In the genomic region with DNA sequence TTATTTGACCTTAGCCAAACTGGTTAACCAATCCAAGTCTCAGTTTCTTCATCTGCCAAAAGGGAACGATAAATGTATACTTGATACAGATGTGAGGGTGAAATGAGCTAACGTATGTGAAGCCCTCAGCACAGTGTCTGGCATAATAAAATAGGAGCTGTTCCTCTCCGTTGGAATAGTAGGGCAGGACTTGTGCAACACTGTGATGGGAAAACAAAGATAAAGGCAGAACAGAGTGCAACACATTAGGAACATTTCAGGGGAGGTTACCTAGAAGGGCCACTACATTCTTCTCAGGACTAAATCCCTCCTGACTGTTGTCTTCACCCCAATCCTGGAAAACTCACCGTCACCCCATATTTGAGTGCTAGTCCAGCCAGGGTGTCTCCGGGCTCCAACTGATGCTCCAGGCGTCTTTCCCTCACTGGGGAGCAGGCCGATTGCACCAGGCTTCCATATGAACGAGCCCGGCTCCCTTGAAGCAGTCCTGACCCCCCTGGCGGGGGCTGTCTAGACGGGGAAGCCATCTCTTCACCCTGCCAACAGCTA, we compare ENCODE assay signal across 8 cellular contexts. TPM values are rescaled to one million over a fixed set of nuclear protein-coding genes. Genes with fewer than 3 reads are reported as not detected.
DNase-seq lines count a peak whose midpoint lies in the region; TF ChIP-seq lines count a peak whose summit lies in the region.

No MANE protein-coding gene starts in this region.

- no peaks in the 10 kb centered on the region for H3K27me3 ChIP-seq in mammary epithelial cell (ENCODE audit: insufficient read depth, low read length)

- WGBS in mammary epithelial cell (ENCODE audit: low coverage, missing lambda C conversion rate): 7% methylated on average over 11 of the region's 11 CpGs
- WGBS in lower leg skin, 2 donors: 21 to 23% methylated on average over 11 of the region's 11 CpGs

- TF ChIP-seq POLR2A in lower leg skin (IDR thresholded peaks at IDR 0.05): no peak

- H3K4me1 Mint-ChIP-seq in activated CD4-positive, alpha-beta T cell treated with anti-CD3 and anti-CD28 coated beads, Interleukin-2, amount 10 ng/mL, durations not matched to agents 7 days and 5 days: peaks cover 70% of the 10 kb centered on the region
- H3K4me1 Mint-ChIP-seq in type B pancreatic cell (ENCODE audit: unreplicated experiment): peaks cover 26% of the 10 kb centered on the region

- peak overlapping the region; percentile 96 for H2AFZ ChIP-seq in mammary epithelial cell (ENCODE audit: low read depth, low read length)

- in situ Hi-C loops in mammary epithelial cell (cut with MboI; ENCODE audit: low sequenced_read_pairs in 2 of 2): no loop called here

- peaks cover 34% of the 10 kb centered on the region for H3K79me2 ChIP-seq in mammary epithelial cell (ENCODE audit: insufficient read depth, low read length)

- peak overlapping the region; percentile 86 for H3K9ac ChIP-seq in mammary epithelial cell (ENCODE audit: insufficient read depth, low read length)

- H3K9me3 Mint-ChIP-seq in activated CD4-positive, alpha-beta T cell treated with anti-CD3 and anti-CD28 coated beads, Interleukin-2, amount 10 ng/mL, durations not matched to agents 7 days and 5 days: no peaks in the 10 kb centered on the region
- H3K9me3 Mint-ChIP-seq in type B pancreatic cell: no peaks in the 10 kb centered on the region

- no peaks in the 10 kb centered on the region for H4K20me1 ChIP-seq in mammary epithelial cell (ENCODE audit: insufficient read depth, low read length)

- H3K27me3 Mint-ChIP-seq in activated CD4-positive, alpha-beta T cell treated with anti-CD3 and anti-CD28 coated beads, Interleukin-2, amount 10 ng/mL, durations not matched to agents 7 days and 5 days: no peaks in the 10 kb centered on the region
- H3K27me3 Mint-ChIP-seq in type B pancreatic cell: peaks cover 4% of the 10 kb centered on the region

- peak overlapping the region; percentile 45 for H3K27ac ChIP-seq in mammary epithelial cell (ENCODE audit: insufficient read depth, low read depth, low read length)

- intact Hi-C loops in mammary epithelial cell (cut with micrococcal nuclease) (loop anchor here (2.0 kb wide), 1 partner anchor 94 kb away; a partner anchor contains a TSS), lower leg skin (cut with DNase I; ENCODE audit: low total_unique reads) (no loop called here)

- no TSS peak for BruUV-seq in mammary epithelial cell (replicated peaks; lab: Mats Ljungman, UMichigan)

- no peak for TF ChIP-seq CTCF in mammary epithelial cell (conservative IDR thresholded peaks at IDR 0.05 in 1 of 2, IDR thresholded peaks at IDR 0.05 in 1 of 2; ENCODE audit: extremely low read depth in 1 of 2, insufficient read depth in 1 of 2, low read depth in 1 of 2, low read length in 2 of 2)
- TF ChIP-seq CTCF in lower leg skin (IDR thresholded peaks at IDR 0.05): no peak
- no peak for TF ChIP-seq CTCF in type B pancreatic cell (conservative IDR thresholded peaks at IDR 0.05)

- peaks cover 16% of the 10 kb centered on the region for H3K4me1 ChIP-seq in mammary epithelial cell (ENCODE audit: insufficient read depth, low read length)

- H3K4me3 Mint-ChIP-seq in activated CD4-positive, alpha-beta T cell treated with anti-CD3 and anti-CD28 coated beads, Interleukin-2, amount 10 ng/mL, durations not matched to agents 7 days and 5 days: peak overlapping the region; percentile 93
- peak overlapping the region; percentile 97 for H3K4me3 Mint-ChIP-seq in type B pancreatic cell

- peak overlapping the region; percentile 81 for H3K4me2 ChIP-seq in mammary epithelial cell (ENCODE audit: insufficient read depth, low read depth, low read length)

- POLR2A ChIA-PET in activated CD4-positive, alpha-beta T cell treated with anti-CD3 and anti-CD28 coated beads, Interleukin-2, amount 10 ng/mL, durations not matched to agents 7 days and 5 days (lab: Charles Lee): no interaction called here

- dilution Hi-C loops in mammary epithelial cell (cut with HindIII; ENCODE audit: low sequenced_read_pairs): no loop called here

- no peak for DNase-seq in activated CD4-positive, alpha-beta T cell treated with anti-CD3 and anti-CD28 coated beads, Interleukin-2, amount 10 ng/mL, durations not matched to agents 7 days and 5 days
- no peak for DNase-seq in activated CD4-positive, alpha-beta T cell treated with anti-CD3 and anti-CD28 coated beads for 4 hours
- DNase-seq in mammary epithelial cell (no peak), lower leg skin (ENCODE audit: low spot score in 2 of 2) (no peak), type B pancreatic cell (ENCODE audit: extremely low spot score, unreplicated experiment) (no peak), GM19240 (ENCODE audit: insufficient read length, low spot score) (no peak), NCI-H1105 treated with DMSO at 0.1 percent for 48 hours (lab: John Stamatoyannopoulos, UW) (no peak), NOMO-1 treated with DMSO at 0.1 percent for 48 hours (lab: John Stamatoyannopoulos, UW; ENCODE audit: unreplicated experiment) (no peak)

- CTCF ChIA-PET in activated CD4-positive, alpha-beta T cell treated with anti-CD3 and anti-CD28 coated beads, Interleukin-2, amount 10 ng/mL, durations not matched to agents 7 days and 5 days (lab: Charles Lee): interaction anchor here (1.2 to 3.4 kb wide), 3 partner anchors 9 to 83 kb away, joined by 3 to 13 read pairs (median 5); a partner anchor contains a TSS
- CTCF ChIA-PET in mammary epithelial cell (lab: Charles Lee; ENCODE audit: low non-redundant PET): no interaction called here

- H3K4me3 ChIP-seq in mammary epithelial cell (replicated peaks in 1 of 3; ENCODE audit: insufficient read depth in 1 of 3, low read depth in 2 of 3, low read length in 3 of 3) (peak overlapping the region; percentile 69 to 86 (median 75)), lower leg skin (ENCODE audit: low read depth, poor library complexity, severe bottlenecking) (peak overlapping the region; percentile 44)

- H3K27ac Mint-ChIP-seq in activated CD4-positive, alpha-beta T cell treated with anti-CD3 and anti-CD28 coated beads, Interleukin-2, amount 10 ng/mL, durations not matched to agents 7 days and 5 days: peak overlapping the region; percentile 92
- peak overlapping the region; percentile 98 for H3K27ac Mint-ChIP-seq in type B pancreatic cell

- H3K9me3 ChIP-seq in mammary epithelial cell (replicated peaks; ENCODE audit: insufficient read depth, low read length): no peaks in the 10 kb centered on the region

- peaks cover 70% of the 10 kb centered on the region for H3K36me3 Mint-ChIP-seq in activated CD4-positive, alpha-beta T cell treated with anti-CD3 and anti-CD28 coated beads, Interleukin-2, amount 10 ng/mL, durations not matched to agents 7 days and 5 days (ENCODE audit: low read depth)
- peaks cover 17% of the 10 kb centered on the region for H3K36me3 Mint-ChIP-seq in type B pancreatic cell

- H3K36me3 ChIP-seq in mammary epithelial cell (ENCODE audit: insufficient read depth, low read length): peaks cover 11% of the 10 kb centered on the region

RNA-seq across cellular contexts. Expression of a gene that starts 0.9 kb away (rescaled TPM):
- 1 to 10 TPM; 4.0 to 4.9 TPM for total RNA-seq in activated CD4-positive, alpha-beta T cell treated with anti-CD3 and anti-CD28 coated beads, Interleukin-2, amount 10 ng/mL, durations not matched to agents 7 days and 5 days
- total RNA-seq in mammary epithelial cell (1 to 10 TPM; 7.3 to 9.7 TPM), lower leg skin (10 to 100 TPM in 3 of 4 donors, 1 to 10 TPM in 1; 9.2 to 16.1 (median 11.8) TPM), type B pancreatic cell (ENCODE audit: low replicate concordance) (8.9 and 12.3 TPM in 2 replicates)
- 3.8 TPM for polyA plus RNA-seq in mammary epithelial cell
- 21.4 TPM for polyA minus RNA-seq in mammary epithelial cell

RNA-seq across cellular contexts. Expression of a gene that starts 1.1 kb away (rescaled TPM):
- total RNA-seq in activated CD4-positive, alpha-beta T cell treated with anti-CD3 and anti-CD28 coated beads, Interleukin-2, amount 10 ng/mL, durations not matched to agents 7 days and 5 days: 10 to 100 TPM; 63.7 to 70.9 TPM
- total RNA-seq in mammary epithelial cell (10 to 100 TPM; 24.8 to 47.6 TPM), lower leg skin (10 to 100 TPM; 24.1 to 38.8 (median 27.3) TPM), type B pancreatic cell (ENCODE audit: low replicate concordance) (39.3 and 42.1 TPM in 2 replicates)
- polyA plus RNA-seq in mammary epithelial cell: 30.1 TPM
- polyA minus RNA-seq in mammary epithelial cell: 20.5 TPM

RNA-seq across cellular contexts. Expression of a gene that starts 8.4 kb away (rescaled TPM):
- 10 to 100 TPM; 33.7 to 38.4 TPM for total RNA-seq in activated CD4-positive, alpha-beta T cell treated with anti-CD3 and anti-CD28 coated beads, Interleukin-2, amount 10 ng/mL, durations not matched to agents 7 days and 5 days
- total RNA-seq in mammary epithelial cell (not detected), lower leg skin (1 to 10 TPM; 1.2 to 5.6 (median 3.0) TPM), type B pancreatic cell (ENCODE audit: low replicate concordance) (not detected in 2 replicates)
- not detected for polyA plus RNA-seq in mammary epithelial cell
- not detected for polyA minus RNA-seq in mammary epithelial cell

RNA-seq across cellular contexts. Expression of a gene that starts 11.0 kb away (rescaled TPM):
- total RNA-seq in activated CD4-positive, alpha-beta T cell treated with anti-CD3 and anti-CD28 coated beads, Interleukin-2, amount 10 ng/mL, durations not matched to agents 7 days and 5 days: 1 to 10 TPM; 2.0 to 2.7 TPM
- not detected for total RNA-seq in mammary epithelial cell
- polyA plus RNA-seq in mammary epithelial cell: 0.23 TPM
- polyA minus RNA-seq in mammary epithelial cell: not detected
- under 1 TPM in 1 of 4 donors, not detected in 3; 0.49 TPM for total RNA-seq in lower leg skin
- 1.9 TPM in 2 replicates for total RNA-seq in type B pancreatic cell (ENCODE audit: low replicate concordance)

RNA-seq across cellular contexts. Expression of a gene that starts 18.4 kb away (rescaled TPM):
- total RNA-seq in activated CD4-positive, alpha-beta T cell treated with anti-CD3 and anti-CD28 coated beads, Interleukin-2, amount 10 ng/mL, durations not matched to agents 7 days and 5 days: 1 to 10 TPM; 3.8 TPM
- 1 to 10 TPM in 1 of 2 donors, under 1 TPM in 1; 0.50 to 1.6 TPM for total RNA-seq in mammary epithelial cell
- polyA plus RNA-seq in mammary epithelial cell: 0.44 TPM
- polyA minus RNA-seq in mammary epithelial cell: 0.10 TPM
- total RNA-seq in lower leg skin: 10 to 100 TPM in 2 of 4 donors, 1 to 10 TPM in 2; 9.7 to 30.4 (median 14.3) TPM
- total RNA-seq in type B pancreatic cell (ENCODE audit: low replicate concordance): 10.6 and 37.1 TPM in 2 replicates

Comparison
In these comparisons a context has a peak if more than half of its experiments do, and no peak if none do; other contexts are left out.
1. RNA of a gene that starts 8.4 kb away (total RNA-seq): 33.7 to 38.4 TPM in activated CD4-positive, alpha-beta T cell treated with anti-CD3 and anti-CD28 coated beads, Interleukin-2, amount 10 ng/mL, durations not matched to agents 7 days and 5 days; 1.2 to 5.6 TPM in lower leg skin, not detected in mammary epithelial cell and not detected in type B pancreatic cell; every median in the first group is over 4 times any median in the second.